1 cellular context compared by ENCODE assay signal in the genomic region with DNA sequence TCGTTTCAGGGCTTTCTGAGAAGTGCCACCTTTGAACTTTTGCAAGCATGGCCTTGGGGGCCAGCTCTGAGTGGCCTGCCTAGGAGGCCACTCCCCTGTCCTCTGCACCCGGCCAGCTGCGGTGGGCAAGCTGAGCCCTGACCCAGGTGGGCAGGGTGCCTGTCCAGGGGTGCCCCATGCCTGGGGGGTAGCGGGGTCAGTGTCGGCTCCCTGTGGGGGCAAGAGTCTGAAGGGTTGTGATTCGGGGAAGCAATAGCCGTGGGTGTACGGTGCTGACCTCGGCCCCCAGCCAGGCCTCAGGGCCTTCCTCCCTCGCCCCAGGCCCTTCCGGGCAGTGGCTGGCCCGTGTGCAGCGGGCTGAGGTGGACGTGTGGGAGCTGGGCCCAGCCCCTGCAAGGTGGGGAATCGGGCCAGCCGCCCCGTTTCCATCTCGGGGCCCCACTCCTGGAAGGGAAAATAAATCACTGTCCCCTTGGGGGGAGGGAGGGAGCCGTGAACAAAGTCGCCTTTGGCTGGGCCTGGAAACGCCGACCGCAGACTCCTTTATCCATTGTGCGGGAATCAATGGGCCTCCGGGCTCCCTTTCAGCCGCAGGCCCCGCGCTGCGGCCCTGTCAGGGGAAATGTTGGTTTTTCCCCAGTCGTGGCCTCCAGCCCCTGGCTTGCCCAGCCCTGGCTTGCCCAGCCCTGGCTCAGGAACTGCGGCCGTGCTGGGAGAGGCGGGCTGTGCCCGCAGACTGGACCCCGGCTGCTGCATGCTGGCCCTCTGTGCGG.
TF ChIP-seq lines count a peak whose summit lies in the region.

No MANE protein-coding gene starts in this region.

TF ChIP-seq in HepG2, 621 proteins besides CTCF, POLR2A, EP300 and RAD21 (continued from another document and continues in another):
- TF ChIP-seq, protein P1, sequence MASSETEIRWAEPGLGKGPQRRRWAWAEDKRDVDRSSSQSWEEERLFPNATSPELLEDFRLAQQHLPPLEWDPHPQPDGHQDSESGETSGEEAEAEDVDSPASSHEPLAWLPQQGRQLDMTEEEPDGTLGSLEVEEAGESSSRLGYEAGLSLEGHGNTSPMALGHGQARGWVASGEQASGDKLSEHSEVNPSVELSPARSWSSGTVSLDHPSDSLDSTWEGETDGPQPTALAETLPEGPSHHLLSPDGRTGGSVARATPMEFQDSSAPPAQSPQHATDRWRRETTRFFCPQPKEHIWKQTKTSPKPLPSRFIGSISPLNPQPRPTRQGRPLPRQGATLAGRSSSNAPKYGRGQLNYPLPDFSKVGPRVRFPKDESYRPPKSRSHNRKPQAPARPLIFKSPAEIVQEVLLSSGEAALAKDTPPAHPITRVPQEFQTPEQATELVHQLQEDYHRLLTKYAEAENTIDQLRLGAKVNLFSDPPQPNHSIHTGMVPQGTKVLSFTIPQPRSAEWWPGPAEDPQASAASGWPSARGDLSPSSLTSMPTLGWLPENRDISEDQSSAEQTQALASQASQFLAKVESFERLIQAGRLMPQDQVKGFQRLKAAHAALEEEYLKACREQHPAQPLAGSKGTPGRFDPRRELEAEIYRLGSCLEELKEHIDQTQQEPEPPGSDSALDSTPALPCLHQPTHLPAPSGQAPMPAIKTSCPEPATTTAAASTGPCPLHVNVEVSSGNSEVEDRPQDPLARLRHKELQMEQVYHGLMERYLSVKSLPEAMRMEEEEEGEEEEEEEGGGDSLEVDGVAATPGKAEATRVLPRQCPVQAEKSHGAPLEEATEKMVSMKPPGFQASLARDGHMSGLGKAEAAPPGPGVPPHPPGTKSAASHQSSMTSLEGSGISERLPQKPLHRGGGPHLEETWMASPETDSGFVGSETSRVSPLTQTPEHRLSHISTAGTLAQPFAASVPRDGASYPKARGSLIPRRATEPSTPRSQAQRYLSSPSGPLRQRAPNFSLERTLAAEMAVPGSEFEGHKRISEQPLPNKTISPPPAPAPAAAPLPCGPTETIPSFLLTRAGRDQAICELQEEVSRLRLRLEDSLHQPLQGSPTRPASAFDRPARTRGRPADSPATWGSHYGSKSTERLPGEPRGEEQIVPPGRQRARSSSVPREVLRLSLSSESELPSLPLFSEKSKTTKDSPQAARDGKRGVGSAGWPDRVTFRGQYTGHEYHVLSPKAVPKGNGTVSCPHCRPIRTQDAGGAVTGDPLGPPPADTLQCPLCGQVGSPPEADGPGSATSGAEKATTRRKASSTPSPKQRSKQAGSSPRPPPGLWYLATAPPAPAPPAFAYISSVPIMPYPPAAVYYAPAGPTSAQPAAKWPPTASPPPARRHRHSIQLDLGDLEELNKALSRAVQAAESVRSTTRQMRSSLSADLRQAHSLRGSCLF (CRISPR knock-in tag; IDR thresholded peaks at IDR 0.05; ENCODE audit: borderline replicate concordance): no peak
- TF ChIP-seq HIC2 (CRISPR knock-in tag; IDR thresholded peaks at IDR 0.05; ENCODE audit: low read depth): peak; percentile 77; the same call in 1 of the 2 replicates
- 0 out of 2 replicates have a peak, but pooled peaks have one; percentile 23 for TF ChIP-seq SAP130 (CRISPR knock-in tag; IDR thresholded peaks at IDR 0.05; ENCODE audit: low read depth)
- TF ChIP-seq ZNF772 (CRISPR knock-in tag; IDR thresholded peaks at IDR 0.05): no peak
- no peak for TF ChIP-seq RERE (CRISPR knock-in tag; IDR thresholded peaks at IDR 0.05; ENCODE audit: low read depth)
- TF ChIP-seq SIN3A (IDR thresholded peaks at IDR 0.05; ENCODE audit: borderline replicate concordance, low read depth, low read length): no peak
- TF ChIP-seq ZNF274 (CRISPR knock-in tag; IDR thresholded peaks at IDR 0.05): no peak
- TF ChIP-seq ETV6 (CRISPR knock-in tag; conservative IDR thresholded peaks at IDR 0.05): no peak
- no peak for TF ChIP-seq ZNF329 (CRISPR knock-in tag; IDR thresholded peaks at IDR 0.05; ENCODE audit: low read depth)
- TF ChIP-seq KDM5A (IDR thresholded peaks at IDR 0.05; ENCODE audit: borderline replicate concordance, low read length): no peak
- TF ChIP-seq CCAR2 (optimal IDR thresholded peaks at IDR 0.05; ENCODE audit: low read depth, low read length): no peak
- TF ChIP-seq ZNF503 (CRISPR knock-in tag; IDR thresholded peaks at IDR 0.05): 0 out of 2 replicates have a peak, but pooled peaks have one; percentile 19
- peak; percentile 7; the same call in 1 of the 2 replicates for TF ChIP-seq ZNF644 (CRISPR knock-in tag; IDR thresholded peaks at IDR 0.05; ENCODE audit: low read depth)
- TF ChIP-seq, protein P2, sequence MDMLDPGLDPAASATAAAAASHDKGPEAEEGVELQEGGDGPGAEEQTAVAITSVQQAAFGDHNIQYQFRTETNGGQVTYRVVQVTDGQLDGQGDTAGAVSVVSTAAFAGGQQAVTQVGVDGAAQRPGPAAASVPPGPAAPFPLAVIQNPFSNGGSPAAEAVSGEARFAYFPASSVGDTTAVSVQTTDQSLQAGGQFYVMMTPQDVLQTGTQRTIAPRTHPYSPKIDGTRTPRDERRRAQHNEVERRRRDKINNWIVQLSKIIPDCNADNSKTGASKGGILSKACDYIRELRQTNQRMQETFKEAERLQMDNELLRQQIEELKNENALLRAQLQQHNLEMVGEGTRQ (IDR thresholded peaks at IDR 0.05; ENCODE audit: low read depth, low read length): no peak
- TF ChIP-seq, protein P2 (CRISPR knock-in tag; IDR thresholded peaks at IDR 0.05; ENCODE audit: borderline replicate concordance): no peak
- TF ChIP-seq, protein P3, sequence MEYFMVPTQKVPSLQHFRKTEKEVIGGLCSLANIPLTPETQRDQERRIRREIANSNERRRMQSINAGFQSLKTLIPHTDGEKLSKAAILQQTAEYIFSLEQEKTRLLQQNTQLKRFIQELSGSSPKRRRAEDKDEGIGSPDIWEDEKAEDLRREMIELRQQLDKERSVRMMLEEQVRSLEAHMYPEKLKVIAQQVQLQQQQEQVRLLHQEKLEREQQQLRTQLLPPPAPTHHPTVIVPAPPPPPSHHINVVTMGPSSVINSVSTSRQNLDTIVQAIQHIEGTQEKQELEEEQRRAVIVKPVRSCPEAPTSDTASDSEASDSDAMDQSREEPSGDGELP (IDR thresholded peaks at IDR 0.05; ENCODE audit: borderline replicate concordance, low read depth): peak; percentile 50; the same call in 1 of the 2 replicates
- peak; percentile 65; the same call in 1 of the 2 replicates for TF ChIP-seq GFI1 (CRISPR knock-in tag; IDR thresholded peaks at IDR 0.05; ENCODE audit: borderline replicate concordance)
- TF ChIP-seq ZNF296 (CRISPR knock-in tag; conservative IDR thresholded peaks at IDR 0.05): peak; percentile 92; the same call in 1 of the 2 replicates
- TF ChIP-seq, protein P4, sequence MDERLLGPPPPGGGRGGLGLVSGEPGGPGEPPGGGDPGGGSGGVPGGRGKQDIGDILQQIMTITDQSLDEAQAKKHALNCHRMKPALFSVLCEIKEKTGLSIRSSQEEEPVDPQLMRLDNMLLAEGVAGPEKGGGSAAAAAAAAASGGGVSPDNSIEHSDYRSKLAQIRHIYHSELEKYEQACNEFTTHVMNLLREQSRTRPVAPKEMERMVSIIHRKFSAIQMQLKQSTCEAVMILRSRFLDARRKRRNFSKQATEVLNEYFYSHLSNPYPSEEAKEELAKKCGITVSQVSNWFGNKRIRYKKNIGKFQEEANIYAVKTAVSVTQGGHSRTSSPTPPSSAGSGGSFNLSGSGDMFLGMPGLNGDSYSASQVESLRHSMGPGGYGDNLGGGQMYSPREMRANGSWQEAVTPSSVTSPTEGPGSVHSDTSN (CRISPR knock-in tag; IDR thresholded peaks at IDR 0.05): no peak
- no peak for TF ChIP-seq GATAD1 (CRISPR knock-in tag; IDR thresholded peaks at IDR 0.05)
- TF ChIP-seq ZFP41 (CRISPR knock-in tag; IDR thresholded peaks at IDR 0.05; ENCODE audit: borderline replicate concordance): no peak
- 0 out of 2 replicates have a peak, but pooled peaks have one; percentile 25 for TF ChIP-seq IRX3 (CRISPR knock-in tag; IDR thresholded peaks at IDR 0.05; ENCODE audit: borderline replicate concordance, low read depth)
- TF ChIP-seq ZNF331 (CRISPR knock-in tag; IDR thresholded peaks at IDR 0.05): no peak
- TF ChIP-seq XBP1 (CRISPR knock-in tag; IDR thresholded peaks at IDR 0.05): no peak
- TF ChIP-seq, protein P5, sequence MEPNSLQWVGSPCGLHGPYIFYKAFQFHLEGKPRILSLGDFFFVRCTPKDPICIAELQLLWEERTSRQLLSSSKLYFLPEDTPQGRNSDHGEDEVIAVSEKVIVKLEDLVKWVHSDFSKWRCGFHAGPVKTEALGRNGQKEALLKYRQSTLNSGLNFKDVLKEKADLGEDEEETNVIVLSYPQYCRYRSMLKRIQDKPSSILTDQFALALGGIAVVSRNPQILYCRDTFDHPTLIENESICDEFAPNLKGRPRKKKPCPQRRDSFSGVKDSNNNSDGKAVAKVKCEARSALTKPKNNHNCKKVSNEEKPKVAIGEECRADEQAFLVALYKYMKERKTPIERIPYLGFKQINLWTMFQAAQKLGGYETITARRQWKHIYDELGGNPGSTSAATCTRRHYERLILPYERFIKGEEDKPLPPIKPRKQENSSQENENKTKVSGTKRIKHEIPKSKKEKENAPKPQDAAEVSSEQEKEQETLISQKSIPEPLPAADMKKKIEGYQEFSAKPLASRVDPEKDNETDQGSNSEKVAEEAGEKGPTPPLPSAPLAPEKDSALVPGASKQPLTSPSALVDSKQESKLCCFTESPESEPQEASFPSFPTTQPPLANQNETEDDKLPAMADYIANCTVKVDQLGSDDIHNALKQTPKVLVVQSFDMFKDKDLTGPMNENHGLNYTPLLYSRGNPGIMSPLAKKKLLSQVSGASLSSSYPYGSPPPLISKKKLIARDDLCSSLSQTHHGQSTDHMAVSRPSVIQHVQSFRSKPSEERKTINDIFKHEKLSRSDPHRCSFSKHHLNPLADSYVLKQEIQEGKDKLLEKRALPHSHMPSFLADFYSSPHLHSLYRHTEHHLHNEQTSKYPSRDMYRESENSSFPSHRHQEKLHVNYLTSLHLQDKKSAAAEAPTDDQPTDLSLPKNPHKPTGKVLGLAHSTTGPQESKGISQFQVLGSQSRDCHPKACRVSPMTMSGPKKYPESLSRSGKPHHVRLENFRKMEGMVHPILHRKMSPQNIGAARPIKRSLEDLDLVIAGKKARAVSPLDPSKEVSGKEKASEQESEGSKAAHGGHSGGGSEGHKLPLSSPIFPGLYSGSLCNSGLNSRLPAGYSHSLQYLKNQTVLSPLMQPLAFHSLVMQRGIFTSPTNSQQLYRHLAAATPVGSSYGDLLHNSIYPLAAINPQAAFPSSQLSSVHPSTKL (CRISPR knock-in tag; IDR thresholded peaks at IDR 0.05): no peak
- no peak for TF ChIP-seq PHF5A (CRISPR knock-in tag; IDR thresholded peaks at IDR 0.05; ENCODE audit: low read depth, unreplicated experiment)
- no peak for TF ChIP-seq GTF3A (CRISPR knock-in tag; conservative IDR thresholded peaks at IDR 0.05)
